ENCODE assay signal across 8 cellular contexts in the genomic region with DNA sequence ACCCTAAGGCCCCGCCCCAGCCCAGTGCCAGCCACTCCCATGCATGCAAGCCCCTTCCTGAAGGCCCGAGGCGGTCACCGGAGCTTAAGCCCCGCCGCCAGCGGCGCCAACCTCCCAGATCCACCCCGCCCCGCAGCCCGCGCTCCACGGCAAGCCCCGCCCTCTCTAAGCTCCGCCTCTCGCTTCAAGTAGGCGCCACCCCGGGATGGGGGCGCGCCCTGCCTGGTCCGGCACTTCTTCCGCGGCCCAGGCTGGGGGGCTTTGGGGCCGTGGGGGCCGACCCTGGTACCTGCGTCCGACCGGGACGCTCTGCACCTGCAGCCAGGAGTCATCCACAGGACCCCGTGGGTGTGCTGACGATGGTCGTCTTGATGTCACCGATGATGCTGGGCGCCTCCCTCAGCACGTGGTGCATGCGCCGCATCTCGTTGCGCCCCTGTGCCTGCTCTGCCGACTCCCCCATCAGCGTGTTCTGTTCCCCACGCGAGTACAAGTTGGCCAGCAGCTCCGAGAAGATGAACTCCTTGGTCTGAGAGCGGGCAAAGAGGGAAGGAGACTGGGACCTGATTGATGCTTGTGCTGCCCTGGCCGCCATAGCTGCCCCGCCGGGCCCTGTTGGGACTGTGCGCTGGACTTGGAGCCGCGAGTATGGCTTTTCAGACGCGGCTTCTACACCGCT. TPM values are rescaled to one million over a fixed set of nuclear protein-coding genes. Genes with fewer than 3 reads are reported as not detected.
A peak's percentile ranks its signal among the peaks of the same experiment; 100 is the strongest.
DNase-seq lines count a peak whose midpoint lies in the region; ATAC-seq and TF ChIP-seq lines count a peak whose summit lies in the region.

No MANE protein-coding gene starts in this region.

- WGBS in SK-N-SH (ENCODE audit: low lambda C conversion rate) = 31% methylated on average over 21 of the region's 54 CpGs
- WGBS in testis, 2 donors = 13 to 50% methylated on average over 2 to 37 of the region's 54 CpGs

- H3K9me2 ChIP-seq in SK-N-SH = no peaks in the 10 kb centered on the region

- H3K36me3 ChIP-seq in SK-N-SH (replicated peaks in 1 of 2; ENCODE audit: control insufficient read depth in 1 of 2, insufficient read depth in 2 of 2, low read length in 1 of 2) (no peaks in the 10 kb centered on the region), osteoblast (ENCODE audit: insufficient read depth, low read length) (no peaks in the 10 kb centered on the region), testis (ENCODE audit: low read depth, missing control alignments) (no peaks in the 10 kb centered on the region)

- H3K9me3 ChIP-seq in SK-N-SH = no peaks in the 10 kb centered on the region
- no peaks in the 10 kb centered on the region for H3K9me3 ChIP-seq in osteoblast (ENCODE audit: low read depth, low read length)
- no peaks in the 10 kb centered on the region for H3K9me3 ChIP-seq in testis

- intact Hi-C loops in testis (cut with DNase I; ENCODE audit: low total_unique reads) = no loop called here

- H3K4me2 ChIP-seq in SK-N-SH (peak overlapping the region; percentile 100), osteoblast (ENCODE audit: insufficient read depth, low read length) (peak overlapping the region; percentile 71)

- POLR2A ChIA-PET in SK-N-SH (lab: Yijun Ruan, JAX) = interaction anchor here (0.6 to 1.0 kb wide), 3 partner anchors 15 to 576 kb away, joined by 3 to 5 read pairs (median 3); a partner anchor contains a TSS

- CTCF ChIA-PET in SK-N-SH (lab: Yijun Ruan, JAX) = interaction anchor here (0.9 to 2.3 kb wide), 7 partner anchors 12 to 70 kb away, joined by 3 to 8 read pairs (median 4); no protein-coding TSS in a partner anchor

- peaks cover 3% of the 10 kb centered on the region for H3K4me1 Mint-ChIP-seq in activated naive CD4-positive, alpha-beta T cell treated with anti-CD3 and anti-CD28 coated beads, Interleukin-2, amount 50 U/mL, for 24 hours

- peak overlapping the region; percentile 9; the same call in 1 of the 2 replicates for H3K9ac ChIP-seq in SK-N-SH

- no peaks in the 10 kb centered on the region for H3K36me3 Mint-ChIP-seq in activated naive CD4-positive, alpha-beta T cell treated with anti-CD3 and anti-CD28 coated beads, Interleukin-2, amount 50 U/mL, for 24 hours

- no peaks in the 10 kb centered on the region for H3K9me3 Mint-ChIP-seq in activated naive CD4-positive, alpha-beta T cell treated with anti-CD3 and anti-CD28 coated beads, Interleukin-2, amount 50 U/mL, for 24 hours

- DNase-seq in GM04503 (ENCODE audit: low read depth) = peak; percentile 35
- peak; percentile 84 for DNase-seq in NCI-H1048 (lab: John Stamatoyannopoulos, UW)
- peak; percentile 98 for DNase-seq in SK-N-SH
- DNase-seq in glomerular visceral epithelial cell (ENCODE audit: extremely low spot score) = peak; percentile 94
- peak; percentile 99 for DNase-seq in osteoblast (ENCODE audit: insufficient read length, low spot score, missing footprints)
- DNase-seq in testis = peak; percentile 98

- H3K27me3 Mint-ChIP-seq in activated naive CD4-positive, alpha-beta T cell treated with anti-CD3 and anti-CD28 coated beads, Interleukin-2, amount 50 U/mL, for 24 hours = peaks cover 1% of the 10 kb centered on the region

- H3K27me3 ChIP-seq in SK-N-SH (ENCODE audit: insufficient read depth) (no peaks in the 10 kb centered on the region; the same call in 1 of the 2 replicates), osteoblast (ENCODE audit: insufficient read depth, low read length) (no peaks in the 10 kb centered on the region), testis (no peaks in the 10 kb centered on the region)

- H3K27ac Mint-ChIP-seq in activated naive CD4-positive, alpha-beta T cell treated with anti-CD3 and anti-CD28 coated beads, Interleukin-2, amount 50 U/mL, for 24 hours = no peak overlapping the region

- peak overlapping the region; percentile 93 for H2AFZ ChIP-seq in SK-N-SH (ENCODE audit: low read depth)
- peak overlapping the region; percentile 96 for H2AFZ ChIP-seq in osteoblast (ENCODE audit: low read length)

- TF ChIP-seq RAD21 in SK-N-SH (IDR thresholded peaks at IDR 0.05; ENCODE audit: low read length) = no peak

- H3K4me1 ChIP-seq in SK-N-SH (ENCODE audit: control insufficient read depth in 1 of 2, insufficient read depth in 2 of 2, low read depth in 1 of 2, low read length in 1 of 2) (peaks cover 0 to 12% of the 10 kb centered on the region in 2 experiments; a peak in 1 of 4 replicates), osteoblast (ENCODE audit: insufficient read depth, low read length) (peaks cover 9% of the 10 kb centered on the region), testis (peaks cover 33% of the 10 kb centered on the region)

- H4K20me1 ChIP-seq in SK-N-SH (ENCODE audit: insufficient read depth) (no peaks in the 10 kb centered on the region), osteoblast (ENCODE audit: insufficient read depth, low read length) (no peaks in the 10 kb centered on the region)

- no peak for TF ChIP-seq EP300 in SK-N-SH (IDR thresholded peaks at IDR 0.05; ENCODE audit: borderline replicate concordance in 1 of 2, low read depth in 1 of 2, low read length in 1 of 2)

- peak overlapping the region; percentile 73 for H3K4me3 Mint-ChIP-seq in activated naive CD4-positive, alpha-beta T cell treated with anti-CD3 and anti-CD28 coated beads, Interleukin-2, amount 50 U/mL, for 24 hours

- H3K79me2 ChIP-seq in SK-N-SH (ENCODE audit: insufficient read depth) (no peaks in the 10 kb centered on the region), osteoblast (ENCODE audit: insufficient read depth, low read length) (no peaks in the 10 kb centered on the region)

- TF ChIP-seq CTCF in SK-N-SH (IDR thresholded peaks at IDR 0.05) = no peak
- TF ChIP-seq CTCF in osteoblast (IDR thresholded peaks at IDR 0.05; ENCODE audit: extremely low read depth, low read depth, low read length) = no peak
- TF ChIP-seq CTCF in testis (IDR thresholded peaks at IDR 0.05) = no peak

- TF ChIP-seq POLR2A in testis (IDR thresholded peaks at IDR 0.05) = no peak

- ATAC-seq in HG02571 (IDR thresholded peaks at IDR 0.05; ENCODE audit: unreplicated experiment) = peak; percentile 94

- H3F3A ChIP-seq in SK-N-SH (replicated peaks; ENCODE audit: insufficient read depth) = no peaks in the 10 kb centered on the region

- H3K4me3 ChIP-seq in SK-N-SH (ENCODE audit: low read depth in 2 of 2, low read length in 1 of 2) = peak overlapping the region; percentile 86 to 94
- peak overlapping the region; percentile 83 for H3K4me3 ChIP-seq in osteoblast (ENCODE audit: insufficient read depth, low read length)
- peak overlapping the region; percentile 69 to 89 for H3K4me3 ChIP-seq in testis

- H3K27ac ChIP-seq in SK-N-SH (ENCODE audit: low read depth in 2 of 2, low read length in 1 of 2) = no peak overlapping the region; a peak in 1 of 4 replicates
- H3K27ac ChIP-seq in osteoblast (ENCODE audit: low read depth, low read length) = no peak overlapping the region
- peak overlapping the region; percentile 77 to 79 for H3K27ac ChIP-seq in testis

TF ChIP-seq in SK-N-SH, 30 proteins besides CTCF, POLR2A, EP300 and RAD21:
- TF ChIP-seq MXI1 (IDR thresholded peaks at IDR 0.05; ENCODE audit: low read depth, low read length) = peak; percentile 75; the same call in 1 of the 2 replicates
- no peak for TF ChIP-seq TCF12 (IDR thresholded peaks at IDR 0.05)
- no peak for TF ChIP-seq CHD2 (IDR thresholded peaks at IDR 0.05; ENCODE audit: low read length, partially characterized antibody)
- TF ChIP-seq, protein P1, sequence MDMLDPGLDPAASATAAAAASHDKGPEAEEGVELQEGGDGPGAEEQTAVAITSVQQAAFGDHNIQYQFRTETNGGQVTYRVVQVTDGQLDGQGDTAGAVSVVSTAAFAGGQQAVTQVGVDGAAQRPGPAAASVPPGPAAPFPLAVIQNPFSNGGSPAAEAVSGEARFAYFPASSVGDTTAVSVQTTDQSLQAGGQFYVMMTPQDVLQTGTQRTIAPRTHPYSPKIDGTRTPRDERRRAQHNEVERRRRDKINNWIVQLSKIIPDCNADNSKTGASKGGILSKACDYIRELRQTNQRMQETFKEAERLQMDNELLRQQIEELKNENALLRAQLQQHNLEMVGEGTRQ (IDR thresholded peaks at IDR 0.05; ENCODE audit: borderline replicate concordance, low read depth, low read length) = 0 out of 2 replicates have a peak, but pooled peaks have one; percentile 32
- TF ChIP-seq USF1 (IDR thresholded peaks at IDR 0.05; ENCODE audit: borderline replicate concordance, low read depth) = peak; percentile 74; the same call in 1 of the 2 replicates
- no peak for TF ChIP-seq RCOR1 (IDR thresholded peaks at IDR 0.05; ENCODE audit: low read length)
- TF ChIP-seq TAF1 (IDR thresholded peaks at IDR 0.05; ENCODE audit: borderline replicate concordance, low read depth, low read length) = 0 out of 2 replicates have a peak, but pooled peaks have one; percentile 7
- 0 out of 2 replicates have a peak, but pooled peaks have one; percentile 7 for TF ChIP-seq NRF1 (IDR thresholded peaks at IDR 0.05; ENCODE audit: low read depth, low read length)
- TF ChIP-seq MAX (IDR thresholded peaks at IDR 0.05; ENCODE audit: low read depth) = peak; percentile 95
- TF ChIP-seq SMC3 (IDR thresholded peaks at IDR 0.05; ENCODE audit: low read depth, low read length) = no peak

RNA-seq across cellular contexts. Expression of gene CSPG4, which starts 26.1 kb away (rescaled TPM):
- polyA plus RNA-seq in SK-N-SH (2012; rRNA removed) = 0.28 and 0.35 TPM in 2 replicates
- 0.08 and 0.17 TPM in 2 replicates for polyA plus RNA-seq in SK-N-SH (2012; cell fraction: cytosol; rRNA removed)
- 0.70 TPM in 2 replicates for polyA plus RNA-seq in SK-N-SH (2012; cell fraction: nucleus; rRNA removed)
- total RNA-seq in osteoblast = 11.5 and 20.3 TPM in 2 replicates
- total RNA-seq in testis = 1 to 10 TPM; 5.2 to 6.5 TPM
- 4.4 TPM for polyA plus RNA-seq in testis (ENCODE audit: insufficient read depth, low read depth, low replicate concordance)

Comparison
In these comparisons a context has a peak if more than half of its experiments do, and no peak if none do; other contexts are left out.
1. DNase-seq: peak in every context shown above with its lines; median percentile 99 in osteoblast; 98 in SK-N-SH; 98 in testis; 94 in glomerular visceral epithelial cell; 84 in NCI-H1048; 35 in GM04503.
2. H3K27ac ChIP-seq: peak in testis (2 of 2); none in SK-N-SH (0 of 2) and osteoblast (single experiment).
3. Peak in every context shown above with its lines, with median percentiles within 50 percentile points of each other: H3K4me3 ChIP-seq.